In genomic region chr13:49594576-49594975, GRCh38 we compare ENCODE assay signal across 36 cellular contexts. TPM values are rescaled to one million over a fixed set of nuclear protein-coding genes. Genes with fewer than 3 reads are reported as not detected.
"Had no signal": no experiment of that assay in that cellular context is flagged by ENCODE, and none has a peak within 500 bp of the region (broad histone marks: within the 10 kb centered on the region; RNA-seq: fewer than 3 reads in every experiment).

No MANE protein-coding gene starts in this region.

- H3K4me1 ChIP-seq: ascending aorta, breast epithelium, esophagus muscularis mucosa, foreskin keratinocyte, gastroesophageal sphincter, heart right ventricle had no signal

- H3K27me3 ChIP-seq: ascending aorta, breast epithelium, dorsolateral prefrontal cortex, esophagus muscularis mucosa, foreskin keratinocyte, gastroesophageal sphincter, heart right ventricle had no signal

- H3K27ac ChIP-seq: ascending aorta, breast epithelium, coronary artery, dorsolateral prefrontal cortex, esophagus muscularis mucosa, foreskin keratinocyte, gastroesophageal sphincter, heart right ventricle had no signal

- H3K9me3 Mint-ChIP-seq: activated CD4-positive, alpha-beta memory T cell treated with anti-CD3 and anti-CD28 coated beads for 36 hours; activated CD4-positive, alpha-beta T cell treated with anti-CD3 and anti-CD28 coated beads, Interleukin-2, amount 10 ng/mL, durations not matched to agents 24 days and 14 days; activated naive CD4-positive, alpha-beta T cell treated with anti-CD3 and anti-CD28 coated beads, Interleukin-2, amount 10 ng/mL, durations not matched to agents 7 days and 5 days; activated naive CD4-positive, alpha-beta T cell treated with anti-CD3 and anti-CD28 coated beads, Interleukin-2, amount 50 U/mL, for 72 hours; activated naive CD8-positive, alpha-beta T cell treated with anti-CD3 and anti-CD28 coated beads, Interleukin-2, amount 10 ng/mL, durations not matched to agents 7 days and 5 days; activated T-helper 1 cell treated with anti-CD3 and anti-CD28 coated beads, Interleukin-12 subunit alpha, Interleukin-12 subunit beta, Interleukin-2, Interleukin-4 antibody, amounts not matched to agents 30 ng/mL and 10 ng/mL and 1 ng/mL, durations not matched to agents 14 hours and 24 hours and 36 hours; activated T-helper 2 cell treated with anti-CD3 and anti-CD28 coated beads, Interferon-gamma antibody, Interleukin-2, Interleukin-4, amounts not matched to agents 10 μg/mL and 5 μg/mL and 100 μg/mL, durations not matched to agents 14 hours and 24 hours and 36 hours; central memory CD8-positive, alpha-beta T cell; T-helper 2 cell treated with Interferon-gamma antibody and Interleukin-4, amounts not matched to agents 5 μg/mL and 100 μg/mL, for 36 hours had no signal

- H3K27me3 Mint-ChIP-seq: activated CD4-positive, alpha-beta memory T cell treated with anti-CD3 and anti-CD28 coated beads for 36 hours; activated CD4-positive, alpha-beta T cell treated with anti-CD3 and anti-CD28 coated beads for 36 hours; dendritic cell treated with granulocyte-macrophage colony-stimulating factor and Interleukin-4, amounts not matched to agents 40 ng/mL and 50 ng/mL, for 4 days; T-helper 17 cell had no signal

- ATAC-seq: activated CD4-positive, alpha-beta T cell treated with anti-CD3 and anti-CD28 coated beads for 36 hours; activated CD8-positive, alpha-beta memory T cell treated with anti-CD3 and anti-CD28 coated beads, Interleukin-2, amount 10 ng/mL, durations not matched to agents 7 days and 5 days; activated CD8-positive, alpha-beta T cell treated with anti-CD3 and anti-CD28 coated beads, Interleukin-2, amount 10 ng/mL, durations not matched to agents 7 days and 5 days; activated naive CD4-positive, alpha-beta T cell treated with anti-CD3 and anti-CD28 coated beads, Interleukin-2, amount 50 U/mL, for 72 hours; foreskin keratinocyte; gastroesophageal sphincter; heart right ventricle; T-helper 17 cell had no signal

- H3K4me3 ChIP-seq: ascending aorta, breast epithelium, coronary artery, dorsolateral prefrontal cortex, esophagus muscularis mucosa, gastroesophageal sphincter, heart right ventricle had no signal

- H3K27ac Mint-ChIP-seq: activated CD4-positive, alpha-beta memory T cell treated with anti-CD3 and anti-CD28 coated beads for 36 hours; activated CD4-positive, alpha-beta T cell treated with anti-CD3 and anti-CD28 coated beads for 36 hours; activated CD4-positive, alpha-beta T cell treated with anti-CD3 and anti-CD28 coated beads, Interleukin-2, amount 10 ng/mL, durations not matched to agents 24 days and 14 days; activated CD8-positive, alpha-beta memory T cell treated with anti-CD3 and anti-CD28 coated beads, Interleukin-2, amount 10 ng/mL, durations not matched to agents 7 days and 5 days; activated CD8-positive, alpha-beta T cell treated with anti-CD3 and anti-CD28 coated beads, Interleukin-2, amount 10 ng/mL, durations not matched to agents 7 days and 5 days; activated naive CD4-positive, alpha-beta T cell treated with anti-CD3 and anti-CD28 coated beads, Interleukin-2, amount 10 ng/mL, durations not matched to agents 7 days and 5 days; activated naive CD4-positive, alpha-beta T cell treated with anti-CD3 and anti-CD28 coated beads, Interleukin-2, amount 50 U/mL, for 72 hours; activated naive CD8-positive, alpha-beta T cell treated with anti-CD3 and anti-CD28 coated beads, Interleukin-2, amount 10 ng/mL, durations not matched to agents 7 days and 5 days; activated T-helper 1 cell treated with anti-CD3 and anti-CD28 coated beads, Interleukin-12 subunit alpha, Interleukin-12 subunit beta, Interleukin-2, Interleukin-4 antibody, amounts not matched to agents 30 ng/mL and 10 ng/mL and 1 ng/mL, durations not matched to agents 14 hours and 24 hours and 36 hours; activated T-helper 2 cell treated with anti-CD3 and anti-CD28 coated beads, Interferon-gamma antibody, Interleukin-2, Interleukin-4, amounts not matched to agents 10 μg/mL and 5 μg/mL and 100 μg/mL, durations not matched to agents 14 hours and 24 hours and 36 hours; brain; dendritic cell treated with granulocyte-macrophage colony-stimulating factor and Interleukin-4, amounts not matched to agents 40 ng/mL and 50 ng/mL, for 4 days; endodermal cell; T-helper 17 cell; T-helper 2 cell treated with Interferon-gamma antibody and Interleukin-4, amounts not matched to agents 5 μg/mL and 100 μg/mL, for 36 hours had no signal

- H3K4me1 Mint-ChIP-seq: activated CD4-positive, alpha-beta T cell treated with anti-CD3 and anti-CD28 coated beads for 36 hours; activated CD4-positive, alpha-beta T cell treated with anti-CD3 and anti-CD28 coated beads, Interleukin-2, amount 10 ng/mL, durations not matched to agents 24 days and 14 days; activated CD8-positive, alpha-beta memory T cell treated with anti-CD3 and anti-CD28 coated beads, Interleukin-2, amount 10 ng/mL, durations not matched to agents 7 days and 5 days; activated naive CD4-positive, alpha-beta T cell treated with anti-CD3 and anti-CD28 coated beads, Interleukin-2, amount 10 ng/mL, durations not matched to agents 7 days and 5 days; activated naive CD8-positive, alpha-beta T cell treated with anti-CD3 and anti-CD28 coated beads, Interleukin-2, amount 10 ng/mL, durations not matched to agents 7 days and 5 days; brain; central memory CD8-positive, alpha-beta T cell; endodermal cell; T-helper 17 cell had no signal

- H3K4me3 Mint-ChIP-seq: activated CD4-positive, alpha-beta memory T cell treated with anti-CD3 and anti-CD28 coated beads for 36 hours; activated CD4-positive, alpha-beta T cell treated with anti-CD3 and anti-CD28 coated beads for 36 hours; activated CD4-positive, alpha-beta T cell treated with anti-CD3 and anti-CD28 coated beads, Interleukin-2, amount 10 ng/mL, durations not matched to agents 24 days and 14 days; activated CD8-positive, alpha-beta memory T cell treated with anti-CD3 and anti-CD28 coated beads, Interleukin-2, amount 10 ng/mL, durations not matched to agents 7 days and 5 days; activated CD8-positive, alpha-beta T cell treated with anti-CD3 and anti-CD28 coated beads, Interleukin-2, amount 10 ng/mL, durations not matched to agents 7 days and 5 days; activated naive CD4-positive, alpha-beta T cell treated with anti-CD3 and anti-CD28 coated beads, Interleukin-2, amount 10 ng/mL, durations not matched to agents 7 days and 5 days; activated naive CD8-positive, alpha-beta T cell treated with anti-CD3 and anti-CD28 coated beads, Interleukin-2, amount 10 ng/mL, durations not matched to agents 7 days and 5 days; activated T-helper 1 cell treated with anti-CD3 and anti-CD28 coated beads, Interleukin-12 subunit alpha, Interleukin-12 subunit beta, Interleukin-2, Interleukin-4 antibody, amounts not matched to agents 30 ng/mL and 10 ng/mL and 1 ng/mL, durations not matched to agents 14 hours and 24 hours and 36 hours; brain; central memory CD8-positive, alpha-beta T cell; dendritic cell treated with granulocyte-macrophage colony-stimulating factor and Interleukin-4, amounts not matched to agents 40 ng/mL and 50 ng/mL, for 4 days; endodermal cell; T-helper 17 cell; T-helper 2 cell treated with Interferon-gamma antibody and Interleukin-4, amounts not matched to agents 5 μg/mL and 100 μg/mL, for 36 hours had no signal

- H3K36me3 ChIP-seq: ascending aorta, breast epithelium, esophagus muscularis mucosa, gastroesophageal sphincter, heart right ventricle had no signal

- DNase-seq: activated CD4-positive, alpha-beta memory T cell treated with anti-CD3 and anti-CD28 coated beads for 36 hours; activated CD4-positive, alpha-beta T cell treated with anti-CD3 and anti-CD28 coated beads for 36 hours; activated CD4-positive, alpha-beta T cell treated with anti-CD3 and anti-CD28 coated beads, Interleukin-2, amount 10 ng/mL, durations not matched to agents 24 days and 14 days; activated CD4-positive, CD25-positive, alpha-beta regulatory T cell; activated CD4-positive, CD25-positive, alpha-beta regulatory T cell treated with anti-CD3 and anti-CD28 coated beads, Interleukin-2, amount 50 U/mL, for 72 hours; activated CD8-positive, alpha-beta memory T cell treated with anti-CD3 and anti-CD28 coated beads, Interleukin-2, amount 10 ng/mL, durations not matched to agents 7 days and 5 days; activated CD8-positive, alpha-beta memory T cell treated with anti-CD3 and anti-CD28 coated beads, Interleukin-2, amount 50 U/mL, for 4 hours; activated CD8-positive, alpha-beta T cell treated with anti-CD3 and anti-CD28 coated beads, Interleukin-2, amount 10 ng/mL, durations not matched to agents 7 days and 5 days; activated gamma-delta T cell; activated naive CD4-positive, alpha-beta T cell; activated naive CD4-positive, alpha-beta T cell treated with anti-CD3 and anti-CD28 coated beads, Interleukin-2, amount 10 ng/mL, durations not matched to agents 7 days and 5 days; activated naive CD8-positive, alpha-beta T cell treated with anti-CD3 and anti-CD28 coated beads, Interleukin-2, amount 10 ng/mL, durations not matched to agents 7 days and 5 days; activated T-cell treated with anti-CD3 and anti-CD28 coated beads, Interleukin-2, amount 50 U/mL, for 1 hour; activated T-cell treated with anti-CD3 and anti-CD28 coated beads, Interleukin-2, amount 50 U/mL, for 48 hours; dorsolateral prefrontal cortex; effector memory CD4-positive, alpha-beta T cell; endodermal cell; erythroblast; foreskin keratinocyte; heart right ventricle; T-helper 1 cell; T-helper 17 cell; T1000 had no signal

- H3K36me3 Mint-ChIP-seq: activated CD4-positive, alpha-beta memory T cell treated with anti-CD3 and anti-CD28 coated beads for 36 hours; activated CD8-positive, alpha-beta memory T cell treated with anti-CD3 and anti-CD28 coated beads, Interleukin-2, amount 10 ng/mL, durations not matched to agents 7 days and 5 days; activated naive CD4-positive, alpha-beta T cell treated with anti-CD3 and anti-CD28 coated beads, Interleukin-2, amount 10 ng/mL, durations not matched to agents 7 days and 5 days; activated naive CD4-positive, alpha-beta T cell treated with anti-CD3 and anti-CD28 coated beads, Interleukin-2, amount 50 U/mL, for 72 hours; activated naive CD8-positive, alpha-beta T cell treated with anti-CD3 and anti-CD28 coated beads, Interleukin-2, amount 10 ng/mL, durations not matched to agents 7 days and 5 days; brain had no signal

- H3K9me3 ChIP-seq: ascending aorta, breast epithelium, esophagus muscularis mucosa, gastroesophageal sphincter, heart right ventricle had no signal

RNA-seq across cellular contexts. Expression of gene ARL11, which starts 33.7 kb away (rescaled TPM):
- total RNA-seq: fibroblast of lung had no signal
- polyA plus RNA-seq: fibroblast of lung had no signal
